9 cellular contexts compared by ENCODE assay signal in the genomic region with DNA sequence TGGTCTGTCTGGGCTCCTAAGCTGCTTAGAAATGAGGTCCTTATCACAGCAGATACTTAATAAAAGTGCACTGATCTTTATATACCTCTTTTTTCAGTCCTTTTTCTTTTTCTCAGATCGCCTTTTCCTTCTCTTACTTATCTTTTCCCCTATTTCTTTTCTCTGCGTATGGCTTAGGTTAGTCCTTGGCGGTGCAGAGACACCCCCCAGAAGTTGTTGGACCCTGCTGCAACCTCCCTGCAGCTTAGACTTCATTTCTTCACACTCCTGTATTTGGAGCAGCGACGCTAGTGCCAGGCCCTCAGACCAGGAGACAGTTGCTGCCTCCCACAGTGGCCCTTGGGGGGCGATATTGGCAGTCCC.
DNase-seq lines count a peak whose midpoint lies in the region; ATAC-seq, FAIRE-seq and TF ChIP-seq lines count a peak whose summit lies in the region.
"Had no signal": no experiment of that assay in that cellular context is flagged by ENCODE, and none has a peak within 500 bp of the region (broad histone marks: within the 10 kb centered on the region; RNA-seq: fewer than 3 reads in every experiment).

No MANE protein-coding gene starts in this region.

- FAIRE-seq in H1 (lab: Jason Lieb, UNC) (no peak), pancreas (lab: Jason Lieb, UNC) (no peak)

- H3K4me3 Mint-ChIP-seq in CD4-positive, alpha-beta T cell = peak overlapping the region; percentile 85

- no peak overlapping the region for H2BK120ac ChIP-seq in H1 (replicated peaks; ENCODE audit: low read depth, low read length)

- no peak overlapping the region for H2BK15ac ChIP-seq in H1 (ENCODE audit: low read length)

- H3K4me3 ChIP-seq in OCI-LY7 (ENCODE audit: low read depth, low read length, poor library complexity, severe bottlenecking) (no peak overlapping the region), H1 (ENCODE audit: extremely low read depth in 1 of 4, insufficient read depth in 2 of 4, low read depth in 3 of 4, low read length in 4 of 4) (peak overlapping the region in 1 of 4 experiments; percentile 40; a peak in 2 of 8 replicates), pancreas (peak overlapping the region in 1 of 4 donors; percentile 18)

- no peaks in the 10 kb centered on the region for H3K9me3 Mint-ChIP-seq in CD4-positive, alpha-beta T cell

- BruUV-seq in OCI-LY7 (replicated peaks; lab: Mats Ljungman, UMichigan) = no TSS peak

- H3K4me2 ChIP-seq in OCI-LY7 (ENCODE audit: low read length) (peak overlapping the region; percentile 77), H1 (ENCODE audit: insufficient read depth in 1 of 2, low read depth in 2 of 2, low read length in 2 of 2) (peak overlapping the region; percentile 40 to 62; a peak in 3 of 4 replicates)

- H3K27me3 ChIP-seq in CD4-positive, alpha-beta T cell (ENCODE audit: control insufficient read depth, insufficient read depth, low read length) = no peaks in the 10 kb centered on the region
- peaks cover 0 to 4% (median 1%) of the 10 kb centered on the region in 4 experiments; a peak in 2 of 7 replicates for H3K27me3 ChIP-seq in H1 (replicated peaks in 1 of 4; ENCODE audit: control insufficient read depth in 3 of 4, extremely low read depth in 1 of 4, insufficient read depth in 3 of 4, low read length in 3 of 4)
- H3K27me3 ChIP-seq in pancreas = no peaks in the 10 kb centered on the region

- no peak overlapping the region for H3K18ac ChIP-seq in H1 (ENCODE audit: extremely low read depth, low read length)

- H3K23me2 ChIP-seq in H1 (ENCODE audit: low read depth, low read length) = 0 out of 2 replicates have a peak, but pooled peaks cover 2% of the 10 kb centered on the region

- no peaks in the 10 kb centered on the region for H3K79me2 ChIP-seq in OCI-LY7 (ENCODE audit: insufficient read depth, low read depth, low read length)
- H3K79me2 ChIP-seq in H1 (ENCODE audit: control insufficient read depth in 1 of 2, insufficient read depth in 2 of 2, low read length in 2 of 2) = no peaks in the 10 kb centered on the region

- H3K9me3 ChIP-seq in CD4-positive, alpha-beta T cell (ENCODE audit: control insufficient read depth, low read length) = no peaks in the 10 kb centered on the region
- no peaks in the 10 kb centered on the region for H3K9me3 ChIP-seq in OCI-LY7 (ENCODE audit: low read length)
- H3K9me3 ChIP-seq in H1 (ENCODE audit: insufficient read depth in 2 of 2, low read depth in 1 of 2, low read length in 1 of 2) = no peaks in the 10 kb centered on the region
- no peaks in the 10 kb centered on the region for H3K9me3 ChIP-seq in pancreas

- no peak for ATAC-seq in CD4-positive, alpha-beta T cell (ENCODE audit: poor library complexity)
- ATAC-seq in pancreas (no peak), GM18873 (IDR thresholded peaks at IDR 0.05; ENCODE audit: low FRiP score, unreplicated experiment) (no peak)

- no peak for DNase-seq in CD4-positive, alpha-beta T cell
- no peak for DNase-seq in OCI-LY7 (ENCODE audit: low spot score)
- no peak for DNase-seq in H1 (ENCODE audit: low read depth in 1 of 2, low spot score in 2 of 2)
- peak in 1 of 6 donors; percentile 45 for DNase-seq in pancreas
- DNase-seq in globus pallidus (ENCODE audit: low spot score) = no peak
- DNase-seq in putamen (ENCODE audit: low spot score) = no peak
- DNase-seq in OCI-M2 (lab: John Stamatoyannopoulos, UW; ENCODE audit: unreplicated experiment) = no peak
- DNase-seq: NCI-H187 treated with DMSO at 0.1 percent for 48 hours had no signal

- H3K4me1 ChIP-seq in OCI-LY7 (ENCODE audit: insufficient read depth, low read length, poor library complexity, severe bottlenecking) = peaks cover 53% of the 10 kb centered on the region
- peaks cover 5 to 9% (median 7%) of the 10 kb centered on the region in 4 experiments for H3K4me1 ChIP-seq in H1 (replicated peaks in 1 of 4; ENCODE audit: control insufficient read depth in 3 of 4, insufficient read depth in 4 of 4, low read length in 3 of 4)
- H3K4me1 ChIP-seq in pancreas = peaks cover 0 to 8% (median 0%) of the 10 kb centered on the region in 3 donors

- no peak overlapping the region for H3K9ac ChIP-seq in H1 (replicated peaks in 1 of 4; ENCODE audit: extremely low read depth in 1 of 4, low read depth in 3 of 4, low read length in 3 of 4)

- peaks cover 62% of the 10 kb centered on the region for H3K4me1 Mint-ChIP-seq in CD4-positive, alpha-beta T cell (ENCODE audit: low read depth)

- H3K27ac Mint-ChIP-seq in CD4-positive, alpha-beta T cell = peak overlapping the region; percentile 100

- H3K36me3 ChIP-seq in OCI-LY7 (ENCODE audit: insufficient read depth, low read length) (no peaks in the 10 kb centered on the region; the same call in 1 of the 2 replicates), H1 (ENCODE audit: control insufficient read depth in 2 of 4, insufficient read depth in 4 of 4, low read length in 3 of 4) (no peaks in the 10 kb centered on the region), pancreas (no peaks in the 10 kb centered on the region)

- H3K23ac ChIP-seq in H1 (ENCODE audit: insufficient read length) = no peak overlapping the region

- H2BK5ac ChIP-seq in H1 (ENCODE audit: low read depth, low read length) = no peak overlapping the region

- peak; percentile 35 for TF ChIP-seq CTCF in CD4-positive, alpha-beta T cell (IDR thresholded peaks at IDR 0.05)
- peak; percentile 86 for TF ChIP-seq CTCF in OCI-LY7 (conservative IDR thresholded peaks at IDR 0.05; ENCODE audit: low read length)
- TF ChIP-seq CTCF in H1 (IDR thresholded peaks at IDR 0.05; ENCODE audit: control extremely low read depth in 1 of 3, insufficient read depth in 1 of 3, low read depth in 1 of 3, low read length in 3 of 3) = peak; percentile 64 to 98 (median 87)
- no peak for TF ChIP-seq CTCF in pancreas (IDR thresholded peaks at IDR 0.05)

- no peak for TF ChIP-seq EP300 in H1 (IDR thresholded peaks at IDR 0.05; ENCODE audit: borderline replicate concordance in 1 of 2, low read depth in 2 of 2, low read length in 2 of 2)

- H2BK20ac ChIP-seq in H1 (ENCODE audit: low read length) = no peak overlapping the region

- no peak overlapping the region for H4K91ac ChIP-seq in H1 (replicated peaks; ENCODE audit: insufficient read length, low read length)

- no peak overlapping the region for H4K5ac ChIP-seq in H1 (ENCODE audit: insufficient read length, low read depth, low read length)

- H3K9me2 ChIP-seq in OCI-LY7 (ENCODE audit: insufficient read depth, low read length) = no peaks in the 10 kb centered on the region

- H3K79me1 ChIP-seq in H1 (ENCODE audit: low read depth, low read length) = no peaks in the 10 kb centered on the region

- H2BK12ac ChIP-seq in H1 (ENCODE audit: low read depth, low read length) = no peak overlapping the region

- 28% methylated on average over 6 of the region's 6 CpGs; no CpG with 5 or more reads in 1 of the 2 experiments for WGBS in H1 (ENCODE audit: extremely low coverage in 1 of 2, insufficient coverage in 1 of 2, insufficient read length in 1 of 2, insufficient replicate concordance in 2 of 2, low coverage in 1 of 2, low lambda C conversion rate in 2 of 2, missing lambda C conversion rate in 1 of 2), 2 experiments
- 61 to 62% methylated on average over 6 of the region's 6 CpGs for WGBS in pancreas, 2 donors

- H3K4ac ChIP-seq in H1 (replicated peaks; ENCODE audit: insufficient read length, low read depth, low read length) = no peak overlapping the region

- H3K14ac ChIP-seq in H1 (ENCODE audit: insufficient read length) = no peak overlapping the region

- H3K27ac ChIP-seq in CD4-positive, alpha-beta T cell (ENCODE audit: low read depth, low read length) = peak overlapping the region; percentile 81
- H3K27ac ChIP-seq in OCI-LY7 (ENCODE audit: low read depth, low read length, poor library complexity, severe bottlenecking) (peak overlapping the region; percentile 82), H1 (ENCODE audit: low read depth, low read length) (no peak overlapping the region), pancreas (peak overlapping the region in 3 of 4 donors; percentile 42 to 86 (median 83))

- CTCF ChIA-PET in CD4-positive, alpha-beta T cell (lab: Charles Lee) = interaction anchor here (0.6 to 2.2 kb wide), 11 partner anchors 10 to 153 kb away, joined by 3 to 11 read pairs (median 4); partner anchors contain the start of genes CENPV and NCOR1
- CTCF ChIA-PET in OCI-LY7 (lab: Charles Lee; ENCODE audit: unreplicated experiment) = interaction anchor here (0.6 kb wide), 2 partner anchors 47 to 236 kb away, joined by 3 to 4 read pairs; no protein-coding TSS in a partner anchor
- CTCF ChIA-PET in H1 (lab: Charles Lee; ENCODE audit: partially characterized antibody) = interaction anchor here (0.6 to 4.4 kb wide), 21 partner anchors 9 to 159 kb away, joined by 3 to 27 read pairs (median 4); partner anchors contain the start of gene PIGL

- no peak overlapping the region for H2AK5ac ChIP-seq in H1 (ENCODE audit: low read depth, low read length)

- POLR2A ChIA-PET in CD4-positive, alpha-beta T cell (lab: Charles Lee) = interaction anchor here (0.6 to 3.0 kb wide), 12 partner anchors 12 to 153 kb away, joined by 3 to 22 read pairs (median 5); partner anchors contain the start of genes CENPV, NCOR1, PIGL and TRPV2
- POLR2A ChIA-PET in OCI-LY7 (lab: Charles Lee) = interaction anchor here (0.6 kb wide), 1 partner anchor 60 kb away, joined by 4 read pairs; no protein-coding TSS in a partner anchor
- POLR2A ChIA-PET in H1 (lab: Charles Lee; ENCODE audit: partially characterized antibody) = interaction anchor here (0.6 to 1.7 kb wide), 8 partner anchors 8 to 95 kb away, joined by 3 to 5 read pairs (median 4); partner anchors contain the start of genes CENPV, PIGL and UBB

- peaks cover 6% of the 10 kb centered on the region for H3K36me3 Mint-ChIP-seq in CD4-positive, alpha-beta T cell (ENCODE audit: low read depth)

- no peak overlapping the region for H4K8ac ChIP-seq in H1 (ENCODE audit: extremely low read depth, insufficient read depth, low read length)

- H4K20me1 ChIP-seq in OCI-LY7 (ENCODE audit: insufficient read depth, low read length) (no peaks in the 10 kb centered on the region), H1 (replicated peaks in 1 of 2; ENCODE audit: control insufficient read depth in 1 of 2, insufficient read depth in 2 of 2, low read length in 2 of 2) (peaks cover 0 to 1% of the 10 kb centered on the region in 2 experiments)

- no peak overlapping the region for H3K56ac ChIP-seq in H1 (replicated peaks; ENCODE audit: insufficient read length, low read depth, low read length)

- TF ChIP-seq POLR2A in H1 (IDR thresholded peaks at IDR 0.05; ENCODE audit: control extremely low read depth in 1 of 2, low read depth in 2 of 2, low read length in 2 of 2) = no peak

- TF ChIP-seq RAD21 in H1 (IDR thresholded peaks at IDR 0.05 in 1 of 2, conservative IDR thresholded peaks at IDR 0.05 in 1 of 2; ENCODE audit: low read depth in 2 of 2, low read length in 2 of 2) = peak in 1 of 2 experiments; percentile 57; a peak in 2 of 4 replicates

- H2AFZ ChIP-seq in OCI-LY7 (ENCODE audit: low read length) (peak overlapping the region; percentile 85; the same call in 1 of the 2 replicates), H1 (ENCODE audit: low read length) (no peak overlapping the region)

- intact Hi-C loops in CD4-positive, alpha-beta T cell (cut with DNase I, micrococcal nuclease) = loop anchor here (1.0 to 5.0 kb wide), 2 partner anchors 68 to 153 kb away; partner anchors contain the start of genes NCOR1 (in 2 of the 2) and PIGL (in 2 of the 2)
- intact Hi-C loops in OCI-LY7 (cut with micrococcal nuclease; ENCODE audit: unreplicated experiment) = loop anchor here (2.0 to 5.0 kb wide), 2 partner anchors 67 to 68 kb away; partner anchors contain the start of genes CENPV, NCOR1 and PIGL
- intact Hi-C loops in pancreas (cut with DNase I) = no loop called here

- H3K27me3 Mint-ChIP-seq in CD4-positive, alpha-beta T cell = no peaks in the 10 kb centered on the region

Comparison
In these comparisons a context has a peak if more than half of its experiments do, and no peak if none do; other contexts are left out.
1. CTCF ChIP-seq: peak in CD4-positive, alpha-beta T cell (single experiment), OCI-LY7 (single experiment) and H1 (3 of 3); none in pancreas (0 of 4).
2. intact Hi-C loops: an anchor here in CD4-positive, alpha-beta T cell (1.0 to 5.0 kb wide) and OCI-LY7 (2.0 to 5.0 kb wide); none called in pancreas.